ENCODE assay signal across 35 cellular contexts in the genomic region with DNA sequence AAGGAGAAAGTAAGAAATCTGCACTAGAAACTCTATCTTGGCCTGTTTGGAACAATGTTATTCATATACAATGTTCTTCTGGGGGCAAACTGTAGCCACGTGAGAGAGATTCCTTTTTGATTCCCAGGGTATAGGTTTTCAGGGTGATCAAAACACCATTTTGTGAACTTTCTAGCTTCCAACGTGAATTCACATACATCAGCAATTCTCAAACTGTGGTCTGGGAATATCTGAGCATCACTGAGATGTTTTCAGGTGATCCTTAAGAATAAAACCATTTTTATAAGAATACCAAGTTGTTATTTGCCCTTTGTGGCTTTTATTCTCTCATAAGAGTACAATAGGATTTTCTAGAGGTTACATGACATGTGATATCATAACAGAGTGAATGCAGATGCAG.
"Had no signal": no experiment of that assay in that cellular context is flagged by ENCODE, and none has a peak within 500 bp of the region (broad histone marks: within the 10 kb centered on the region; RNA-seq: fewer than 3 reads in every experiment).

No MANE protein-coding gene starts in this region.

- H3K27ac Mint-ChIP-seq: activated B cell treated with CpG ODN at 0.5 μM for 24 hours; activated CD4-positive, alpha-beta memory T cell treated with anti-CD3 and anti-CD28 coated beads for 36 hours; activated CD4-positive, alpha-beta T cell treated with anti-CD3 and anti-CD28 coated beads, Interleukin-2, amount 10 ng/mL, durations not matched to agents 24 days and 14 days; activated CD8-positive, alpha-beta T cell treated with anti-CD3 and anti-CD28 coated beads for 36 hours; activated naive CD4-positive, alpha-beta T cell treated with anti-CD3 and anti-CD28 coated beads for 36 hours; activated naive CD4-positive, alpha-beta T cell treated with anti-CD3 and anti-CD28 coated beads, Interleukin-2, amount 50 U/mL, for 72 hours; activated naive CD8-positive, alpha-beta T cell treated with anti-CD3 and anti-CD28 coated beads for 36 hours; activated T-cell treated with anti-CD3 and anti-CD28 coated beads, Interleukin-2, amount 50 U/mL, for 72 hours; activated T-helper 1 cell treated with anti-CD3 and anti-CD28 coated beads, Interleukin-12 subunit alpha, Interleukin-12 subunit beta, Interleukin-2, Interleukin-4 antibody, amounts not matched to agents 30 ng/mL and 10 ng/mL and 1 ng/mL, durations not matched to agents 14 hours and 24 hours and 36 hours; activated T-helper 17 cell treated with anti-CD3 and anti-CD28 coated beads, Interleukin-2, amount 50 U/mL, for 72 hours; T-helper 2 cell treated with Interferon-gamma antibody and Interleukin-4, amounts not matched to agents 5 μg/mL and 100 μg/mL, for 36 hours had no signal

- ATAC-seq: activated CD8-positive, alpha-beta T cell treated with anti-CD3 and anti-CD28 coated beads for 36 hours; activated naive CD4-positive, alpha-beta T cell treated with anti-CD3 and anti-CD28 coated beads, Interleukin-2, amount 50 U/mL, for 72 hours; activated T-cell treated with anti-CD3 and anti-CD28 coated beads, Interleukin-2, amount 50 U/mL, for 4 hours; activated T-cell treated with anti-CD3 and anti-CD28 coated beads, Interleukin-2, amount 50 U/mL, for 72 hours; activated T-helper 17 cell treated with anti-CD3 and anti-CD28 coated beads, Interleukin-2, amount 50 U/mL, for 72 hours; body of pancreas had no signal

- DNase-seq: activated B cell treated with CpG ODN at 0.5 μM for 24 hours; activated CD4-positive, alpha-beta memory T cell treated with anti-CD3 and anti-CD28 coated beads for 36 hours; activated CD4-positive, alpha-beta T cell treated with anti-CD3 and anti-CD28 coated beads for 4 hours; activated CD4-positive, alpha-beta T cell treated with anti-CD3 and anti-CD28 coated beads, Interleukin-2, amount 10 ng/mL, durations not matched to agents 24 days and 14 days; activated CD4-positive, alpha-beta T cell treated with anti-CD3 and anti-CD28 coated beads, Interleukin-2, amount 50 U/mL, for 1 hour; activated CD4-positive, alpha-beta T cell treated with anti-CD3 and anti-CD28 coated beads, Interleukin-2, amount 50 U/mL, for 4 hours; activated CD4-positive, CD25-positive, alpha-beta regulatory T cell treated with anti-CD3 and anti-CD28 coated beads, Interleukin-2, amount 50 U/mL, for 72 hours; activated CD8-positive, alpha-beta memory T cell treated with anti-CD3 and anti-CD28 coated beads, Interleukin-2, amount 50 U/mL, for 4 hours; activated CD8-positive, alpha-beta T cell treated with anti-CD3 and anti-CD28 coated beads for 36 hours; activated effector memory CD4-positive, alpha-beta T cell treated with anti-CD3 and anti-CD28 coated beads, Interleukin-2, amount 50 U/mL, for 16 hours; activated gamma-delta T cell treated with Interleukin-2 at 50 U/mL for 16 hours; activated naive CD4-positive, alpha-beta T cell; activated naive CD4-positive, alpha-beta T cell treated with anti-CD3 and anti-CD28 coated beads for 36 hours; activated naive CD4-positive, alpha-beta T cell treated with anti-CD3 and anti-CD28 coated beads, Interleukin-2, amount 50 U/mL, for 16 hours; activated naive CD8-positive, alpha-beta T cell treated with anti-CD3 and anti-CD28 coated beads for 36 hours; activated T-cell treated with anti-CD3 and anti-CD28 coated beads for 4 hours; activated T-cell treated with anti-CD3 and anti-CD28 coated beads, Interleukin-2, amount 50 U/mL, for 1 hour; activated T-cell treated with anti-CD3 and anti-CD28 coated beads, Interleukin-2, amount 50 U/mL, for 4 hours; activated T-cell treated with anti-CD3 and anti-CD28 coated beads, Interleukin-2, amount 50 U/mL, for 72 hours; adrenal gland; amniotic stem cell; aorta; body of pancreas; brain microvascular endothelial cell; central memory CD4-positive, alpha-beta T cell; T-helper 2 cell; T-helper 9 cell had no signal

- H3K4me1 Mint-ChIP-seq: activated B cell treated with CpG ODN at 0.5 μM for 24 hours had no signal

- H3K4me3 Mint-ChIP-seq: activated B cell treated with CpG ODN at 0.5 μM for 24 hours; activated CD4-positive, alpha-beta memory T cell treated with anti-CD3 and anti-CD28 coated beads for 36 hours; activated CD4-positive, alpha-beta T cell treated with anti-CD3 and anti-CD28 coated beads, Interleukin-2, amount 10 ng/mL, durations not matched to agents 24 days and 14 days; activated CD8-positive, alpha-beta T cell treated with anti-CD3 and anti-CD28 coated beads for 36 hours; activated naive CD4-positive, alpha-beta T cell treated with anti-CD3 and anti-CD28 coated beads for 36 hours; activated naive CD8-positive, alpha-beta T cell treated with anti-CD3 and anti-CD28 coated beads for 36 hours; activated T-cell treated with anti-CD3 and anti-CD28 coated beads, Interleukin-2, amount 50 U/mL, for 4 hours; activated T-cell treated with anti-CD3 and anti-CD28 coated beads, Interleukin-2, amount 50 U/mL, for 72 hours; activated T-helper 1 cell treated with anti-CD3 and anti-CD28 coated beads, Interleukin-12 subunit alpha, Interleukin-12 subunit beta, Interleukin-2, Interleukin-4 antibody, amounts not matched to agents 30 ng/mL and 10 ng/mL and 1 ng/mL, durations not matched to agents 14 hours and 24 hours and 36 hours; activated T-helper 17 cell treated with anti-CD3 and anti-CD28 coated beads, Interleukin-2, amount 50 U/mL, for 72 hours; T-helper 2 cell treated with Interferon-gamma antibody and Interleukin-4, amounts not matched to agents 5 μg/mL and 100 μg/mL, for 36 hours had no signal

- H3K4me3 ChIP-seq: adrenal gland, body of pancreas, breast epithelium had no signal

- H3K9me3 Mint-ChIP-seq: activated B cell treated with CpG ODN at 0.5 μM for 24 hours; activated naive CD4-positive, alpha-beta T cell treated with anti-CD3 and anti-CD28 coated beads for 36 hours; activated T-cell treated with anti-CD3 and anti-CD28 coated beads, Interleukin-2, amount 50 U/mL, for 4 hours; activated T-cell treated with anti-CD3 and anti-CD28 coated beads, Interleukin-2, amount 50 U/mL, for 72 hours; activated T-helper 1 cell treated with anti-CD3 and anti-CD28 coated beads, Interleukin-12 subunit alpha, Interleukin-12 subunit beta, Interleukin-2, Interleukin-4 antibody, amounts not matched to agents 30 ng/mL and 10 ng/mL and 1 ng/mL, durations not matched to agents 14 hours and 24 hours and 36 hours; activated T-helper 17 cell treated with anti-CD3 and anti-CD28 coated beads, Interleukin-2, amount 50 U/mL, for 72 hours; T-helper 2 cell treated with Interferon-gamma antibody and Interleukin-4, amounts not matched to agents 5 μg/mL and 100 μg/mL, for 36 hours had no signal

- H3K36me3 ChIP-seq: adrenal gland, brain microvascular endothelial cell, breast epithelium had no signal

- H3K9me3 ChIP-seq: adrenal gland, body of pancreas, breast epithelium had no signal

- H3K27ac ChIP-seq: adrenal gland, body of pancreas, brain microvascular endothelial cell, breast epithelium, VCaP had no signal

- H3K36me3 Mint-ChIP-seq: activated CD4-positive, alpha-beta memory T cell treated with anti-CD3 and anti-CD28 coated beads for 36 hours; activated naive CD4-positive, alpha-beta T cell treated with anti-CD3 and anti-CD28 coated beads, Interleukin-2, amount 50 U/mL, for 72 hours had no signal

- FAIRE-seq: astrocyte, colon had no signal

- H3K27me3 ChIP-seq: adrenal gland, body of pancreas, brain microvascular endothelial cell, breast epithelium had no signal

- H3K27me3 Mint-ChIP-seq: activated CD4-positive, alpha-beta memory T cell treated with anti-CD3 and anti-CD28 coated beads for 36 hours; activated CD8-positive, alpha-beta T cell treated with anti-CD3 and anti-CD28 coated beads for 36 hours; activated naive CD8-positive, alpha-beta T cell treated with anti-CD3 and anti-CD28 coated beads for 36 hours; activated T-helper 17 cell treated with anti-CD3 and anti-CD28 coated beads, Interleukin-2, amount 50 U/mL, for 72 hours had no signal
